Comparison of ENCODE assay signal across 21 cellular contexts in genomic region chr12:93580682-93581081, GRCh38.
"Had no signal": no experiment of that assay in that cellular context is flagged by ENCODE, and none has a peak within 500 bp of the region (broad histone marks: within the 10 kb centered on the region; RNA-seq: fewer than 3 reads in every experiment).

No MANE protein-coding gene starts in this region.

- H3K4me3 ChIP-seq: MG63, SJSA1, SK-N-MC had no signal

- FAIRE-seq: RCC 7860 had no signal

- DNase-seq: Karpas-422, KG1, MG63, NCI-H1092, NCI-H1105 treated with DMSO at 0.1 percent for 48 hours, NCI-H1417 treated with DMSO at 0.1 percent for 48 hours, NCI-H146, NCI-H1694 treated with DMSO at 0.1 percent for 48 hours, NCI-H1930, NCI-H2081, NCI-H2107, NCI-H2227 treated with DMSO at 0.1 percent for 48 hours, NCI-H524, NCI-H69, NCI-H774, Right ventricle myocardium superior, RPMI8226, SIG-M5 had no signal

- H3K27me3 ChIP-seq: MG63, SJSA1 had no signal

- H3K9me3 ChIP-seq: MG63, SJSA1 had no signal

- H3K27ac ChIP-seq: SJSA1, SK-N-MC had no signal
